ENCODE assay signal across 1 cellular context in the genomic region with DNA sequence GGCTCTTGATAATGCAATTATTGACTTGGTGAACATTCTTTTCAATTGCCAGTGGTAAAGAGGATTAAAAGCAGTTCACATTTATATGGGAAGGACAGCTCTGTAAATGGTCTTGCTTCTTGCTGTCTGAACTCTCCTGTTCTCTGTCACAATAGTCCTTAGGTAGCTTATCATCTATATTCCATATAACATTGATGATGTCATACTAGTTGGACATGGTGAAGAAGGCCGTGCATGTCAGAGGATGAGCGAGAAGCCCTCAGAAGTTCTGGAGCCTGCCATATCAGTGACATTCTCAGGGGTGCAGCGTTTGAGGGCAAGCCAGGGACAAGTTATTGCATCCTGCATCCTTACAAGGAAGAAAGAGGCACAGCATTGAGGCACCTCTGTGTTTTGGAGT.
TF ChIP-seq lines count a peak whose summit lies in the region.

No MANE protein-coding gene starts in this region.

TF ChIP-seq in GM23338, 12 proteins besides CTCF, POLR2A, EP300 and RAD21 (continued from another document):
- TF ChIP-seq, protein P1, sequence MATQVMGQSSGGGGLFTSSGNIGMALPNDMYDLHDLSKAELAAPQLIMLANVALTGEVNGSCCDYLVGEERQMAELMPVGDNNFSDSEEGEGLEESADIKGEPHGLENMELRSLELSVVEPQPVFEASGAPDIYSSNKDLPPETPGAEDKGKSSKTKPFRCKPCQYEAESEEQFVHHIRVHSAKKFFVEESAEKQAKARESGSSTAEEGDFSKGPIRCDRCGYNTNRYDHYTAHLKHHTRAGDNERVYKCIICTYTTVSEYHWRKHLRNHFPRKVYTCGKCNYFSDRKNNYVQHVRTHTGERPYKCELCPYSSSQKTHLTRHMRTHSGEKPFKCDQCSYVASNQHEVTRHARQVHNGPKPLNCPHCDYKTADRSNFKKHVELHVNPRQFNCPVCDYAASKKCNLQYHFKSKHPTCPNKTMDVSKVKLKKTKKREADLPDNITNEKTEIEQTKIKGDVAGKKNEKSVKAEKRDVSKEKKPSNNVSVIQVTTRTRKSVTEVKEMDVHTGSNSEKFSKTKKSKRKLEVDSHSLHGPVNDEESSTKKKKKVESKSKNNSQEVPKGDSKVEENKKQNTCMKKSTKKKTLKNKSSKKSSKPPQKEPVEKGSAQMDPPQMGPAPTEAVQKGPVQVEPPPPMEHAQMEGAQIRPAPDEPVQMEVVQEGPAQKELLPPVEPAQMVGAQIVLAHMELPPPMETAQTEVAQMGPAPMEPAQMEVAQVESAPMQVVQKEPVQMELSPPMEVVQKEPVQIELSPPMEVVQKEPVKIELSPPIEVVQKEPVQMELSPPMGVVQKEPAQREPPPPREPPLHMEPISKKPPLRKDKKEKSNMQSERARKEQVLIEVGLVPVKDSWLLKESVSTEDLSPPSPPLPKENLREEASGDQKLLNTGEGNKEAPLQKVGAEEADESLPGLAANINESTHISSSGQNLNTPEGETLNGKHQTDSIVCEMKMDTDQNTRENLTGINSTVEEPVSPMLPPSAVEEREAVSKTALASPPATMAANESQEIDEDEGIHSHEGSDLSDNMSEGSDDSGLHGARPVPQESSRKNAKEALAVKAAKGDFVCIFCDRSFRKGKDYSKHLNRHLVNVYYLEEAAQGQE (IDR thresholded peaks at IDR 0.05; ENCODE audit: unreplicated experiment) = no peak
